In genomic region chr4:112858751-112859150, GRCh38 we compare ENCODE assay signal across 25 cellular contexts.
"Had no signal": no experiment of that assay in that cellular context is flagged by ENCODE, and none has a peak within 500 bp of the region (broad histone marks: within the 10 kb centered on the region; RNA-seq: fewer than 3 reads in every experiment).

No MANE protein-coding gene starts in this region.

- H3K4me3 Mint-ChIP-seq: activated B cell treated with CpG ODN at 0.5 μM for 24 hours; activated CD4-positive, alpha-beta T cell treated with anti-CD3 and anti-CD28 coated beads for 36 hours; activated T-cell treated with anti-CD3 and anti-CD28 coated beads, Interleukin-2, amount 50 U/mL, for 24 hours; activated T-helper 17 cell treated with anti-CD3 and anti-CD28 coated beads, Interleukin-2, amount 50 U/mL, for 72 hours; central memory CD8-positive, alpha-beta T cell; effector memory CD8-positive, alpha-beta T cell; nephron had no signal

- DNase-seq: activated B cell treated with CpG ODN at 0.5 μM for 24 hours; activated CD4-positive, alpha-beta T cell treated with anti-CD3 and anti-CD28 coated beads for 36 hours; activated CD4-positive, alpha-beta T cell treated with anti-CD3 and anti-CD28 coated beads, Interleukin-2, amount 50 U/mL, for 4 hours; activated CD8-positive, alpha-beta memory T cell treated with anti-CD3 and anti-CD28 coated beads for 24 hours; activated CD8-positive, alpha-beta memory T cell treated with anti-CD3 and anti-CD28 coated beads, Interleukin-2, amount 50 U/mL, for 4 hours; activated T-cell treated with anti-CD3 and anti-CD28 coated beads, Interleukin-2, amount 50 U/mL, for 24 hours; effector memory CD8-positive, alpha-beta T cell; esophagus squamous epithelium; gastrocnemius medialis; head of caudate nucleus; left cardiac atrium; spleen; stimulated activated CD4-positive, alpha-beta T cell treated with anti-CD3 and anti-CD28 coated beads, Interleukin-4, amount 100 ng/mL, for 24 hours; stimulated activated naive CD8-positive, alpha-beta T cell treated with anti-CD3 and anti-CD28 coated beads, Interleukin-15, Interleukin-2, amounts not matched to agents 100 U/mL and 50 U/mL, for 24 hours; T-helper 9 cell; trophoblast cell had no signal

- H3K9me3 Mint-ChIP-seq: activated B cell treated with CpG ODN at 0.5 μM for 24 hours; activated naive CD4-positive, alpha-beta T cell treated with anti-CD3 and anti-CD28 coated beads, Interleukin-2, amount 50 U/mL, for 72 hours; activated T-cell treated with anti-CD3 and anti-CD28 coated beads, Interleukin-2, amount 50 U/mL, for 24 hours; activated T-helper 17 cell treated with anti-CD3 and anti-CD28 coated beads, Interleukin-2, amount 50 U/mL, for 72 hours; central memory CD8-positive, alpha-beta T cell; effector memory CD8-positive, alpha-beta T cell; nephron had no signal

- H3K27ac ChIP-seq: gastrocnemius medialis, spleen, suprapubic skin had no signal

- FAIRE-seq: astrocyte, colon, islet of Langerhans had no signal

- ATAC-seq: activated CD4-positive, alpha-beta T cell treated with anti-CD3 and anti-CD28 coated beads for 36 hours; activated naive CD4-positive, alpha-beta T cell treated with anti-CD3 and anti-CD28 coated beads, Interleukin-2, amount 50 U/mL, for 72 hours; activated T-helper 17 cell treated with anti-CD3 and anti-CD28 coated beads, Interleukin-2, amount 50 U/mL, for 72 hours; effector memory CD8-positive, alpha-beta T cell; gastrocnemius medialis; left cardiac atrium; stimulated activated naive CD8-positive, alpha-beta T cell treated with anti-CD3 and anti-CD28 coated beads, Interleukin-15, Interleukin-2, amounts not matched to agents 100 U/mL and 50 U/mL, for 24 hours had no signal

- H3K27ac Mint-ChIP-seq: activated B cell treated with CpG ODN at 0.5 μM for 24 hours; activated CD4-positive, alpha-beta T cell treated with anti-CD3 and anti-CD28 coated beads for 36 hours; activated naive CD4-positive, alpha-beta T cell treated with anti-CD3 and anti-CD28 coated beads, Interleukin-2, amount 50 U/mL, for 72 hours; activated T-cell treated with anti-CD3 and anti-CD28 coated beads, Interleukin-2, amount 50 U/mL, for 24 hours; activated T-helper 17 cell treated with anti-CD3 and anti-CD28 coated beads, Interleukin-2, amount 50 U/mL, for 72 hours; effector memory CD8-positive, alpha-beta T cell had no signal

- H3K4me1 ChIP-seq: spleen had no signal

- H3K36me3 ChIP-seq: esophagus squamous epithelium, gastrocnemius medialis, spleen, suprapubic skin, vagina had no signal

- H3K27me3 ChIP-seq: esophagus squamous epithelium, gastrocnemius medialis, spleen, suprapubic skin, vagina had no signal

- H3K36me3 Mint-ChIP-seq: activated naive CD4-positive, alpha-beta T cell treated with anti-CD3 and anti-CD28 coated beads, Interleukin-2, amount 50 U/mL, for 72 hours had no signal

- H3K9me3 ChIP-seq: esophagus squamous epithelium, gastrocnemius medialis, spleen, suprapubic skin, vagina had no signal

- H3K4me3 ChIP-seq: esophagus squamous epithelium, gastrocnemius medialis, spleen, suprapubic skin, vagina had no signal

- H3K27me3 Mint-ChIP-seq: activated B cell treated with CpG ODN at 0.5 μM for 24 hours; effector memory CD8-positive, alpha-beta T cell had no signal

- H3K4me1 Mint-ChIP-seq: activated B cell treated with CpG ODN at 0.5 μM for 24 hours; activated CD4-positive, alpha-beta T cell treated with anti-CD3 and anti-CD28 coated beads for 36 hours; activated T-helper 17 cell treated with anti-CD3 and anti-CD28 coated beads, Interleukin-2, amount 50 U/mL, for 72 hours; central memory CD8-positive, alpha-beta T cell had no signal
